ENCODE assay signal across 7 cellular contexts in the genomic region with DNA sequence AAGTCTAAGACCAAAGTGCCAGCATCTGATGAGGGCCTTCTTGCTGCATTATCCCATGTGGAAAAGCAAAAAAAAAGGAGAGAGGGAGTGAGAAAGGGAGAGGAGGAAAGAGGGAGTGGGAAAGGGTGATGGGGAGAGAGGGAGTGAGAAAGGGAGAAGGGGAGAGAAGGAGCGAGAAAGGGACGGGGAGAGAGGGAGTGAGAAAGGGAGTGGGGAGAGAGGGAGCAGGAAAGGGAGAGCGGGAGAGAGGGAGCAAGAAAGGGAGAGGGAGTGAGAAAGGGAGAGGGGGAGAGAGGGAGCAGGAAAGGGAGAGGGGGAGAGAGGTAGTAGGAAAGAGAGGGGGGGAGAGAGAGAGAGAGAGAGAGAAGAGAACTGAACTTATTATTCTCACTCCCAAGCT.
"Had no signal": no experiment of that assay in that cellular context is flagged by ENCODE, and none has a peak within 500 bp of the region (broad histone marks: within the 10 kb centered on the region; RNA-seq: fewer than 3 reads in every experiment).

No MANE protein-coding gene starts in this region.

- H3K4me1 Mint-ChIP-seq: IgD-negative memory B cell had no signal

- H3K36me3 Mint-ChIP-seq: IgD-negative memory B cell had no signal

- H3K27me3 Mint-ChIP-seq: IgD-negative memory B cell had no signal

- H3K27ac Mint-ChIP-seq: IgD-negative memory B cell had no signal

- H3K27ac ChIP-seq: HL-60, KMS-11 had no signal

- H3K4me3 ChIP-seq: K562 had no signal

- DNase-seq: IMR-90, KBM-7, KG1 had no signal

- H3K4me3 Mint-ChIP-seq: IgD-negative memory B cell had no signal
